ENCODE assay signal across 21 cellular contexts in genomic region chr20:47789081-47789998, GRCh38. TPM values are rescaled to one million over a fixed set of nuclear protein-coding genes. Genes with fewer than 3 reads are reported as not detected.
DNase-seq lines count a peak whose midpoint lies in the region; ATAC-seq, FAIRE-seq and TF ChIP-seq lines count a peak whose summit lies in the region.
"Had no signal": no experiment of that assay in that cellular context is flagged by ENCODE, and none has a peak within 500 bp of the region (broad histone marks: within the 10 kb centered on the region; RNA-seq: fewer than 3 reads in every experiment).

No MANE protein-coding gene starts in this region.

- WGBS in pancreas, 2 donors, result 54 to 73% methylated on average over 16 of the region's 16 CpGs

- no peak overlapping the region for H3K27ac Mint-ChIP-seq in astrocyte (ENCODE audit: unreplicated experiment)
- H3K27ac Mint-ChIP-seq in CD4-positive, alpha-beta memory T cell, result no peak overlapping the region
- H3K27ac Mint-ChIP-seq: activated CD4-positive, alpha-beta T cell treated with anti-CD3 and anti-CD28 coated beads, Interleukin-2, amount 10 ng/mL, durations not matched to agents 24 days and 14 days had no signal

- peak; percentile 92 for DNase-seq in BJ (ENCODE audit: low read depth)
- peak; percentile 89 for DNase-seq in HFF-Myc (ENCODE audit: extremely low read depth, low read depth)
- peak; percentile 62 for DNase-seq in astrocyte (ENCODE audit: low read depth)
- DNase-seq in pancreas, result no peak
- DNase-seq in left lung, result no peak
- DNase-seq in CD4-positive, alpha-beta memory T cell, result no peak
- DNase-seq: activated CD4-positive, alpha-beta T cell treated with anti-CD3 and anti-CD28 coated beads, Interleukin-2, amount 10 ng/mL, durations not matched to agents 24 days and 14 days; activated CD8-positive, alpha-beta memory T cell treated with anti-CD3 and anti-CD28 coated beads, Interleukin-2, amount 50 U/mL, for 4 hours; activated effector memory CD4-positive, alpha-beta T cell treated with Interleukin-2 at 50 U/mL for 16 hours; left colon; mucosa of descending colon; NCI-H2171 treated with DMSO at 0.1 percent for 48 hours; NCI-H774; nucleus accumbens; stimulated activated CD4-positive, alpha-beta T cell treated with anti-CD3 and anti-CD28 coated beads, Interleukin-2, amount 100 ng/mL, for 24 hours had no signal

- no peaks in the 10 kb centered on the region for H3K36me3 ChIP-seq in BJ (ENCODE audit: control insufficient read depth, insufficient read depth, low read length)
- H3K36me3 ChIP-seq in astrocyte (ENCODE audit: insufficient read depth, low read length), result no peaks in the 10 kb centered on the region
- no peaks in the 10 kb centered on the region for H3K36me3 ChIP-seq in muscle layer of colon (ENCODE audit: insufficient read depth, low read length)
- H3K36me3 ChIP-seq in pancreas, result no peaks in the 10 kb centered on the region
- H3K36me3 ChIP-seq in left lung, result no peaks in the 10 kb centered on the region
- H3K36me3 ChIP-seq in CD4-positive, alpha-beta memory T cell (ENCODE audit: insufficient read depth, low read length), result no peaks in the 10 kb centered on the region
- H3K36me3 ChIP-seq: ascending aorta had no signal

- H3K79me2 ChIP-seq in astrocyte (ENCODE audit: insufficient read depth, low read length), result no peaks in the 10 kb centered on the region

- H3K4me3 ChIP-seq in BJ (ENCODE audit: low read depth, low read length), result no peak overlapping the region
- H3K4me3 ChIP-seq in HFF-Myc (replicated peaks; ENCODE audit: low read depth, low read length), result no peak overlapping the region
- H3K4me3 ChIP-seq in astrocyte (ENCODE audit: insufficient read depth, low read depth, low read length), result no peak overlapping the region
- H3K4me3 ChIP-seq in muscle layer of colon (ENCODE audit: low read depth in 1 of 2, low read length in 2 of 2), result no peak overlapping the region
- no peak overlapping the region for H3K4me3 ChIP-seq in pancreas
- H3K4me3 ChIP-seq in left lung, result no peak overlapping the region
- H3K4me3 ChIP-seq in CD4-positive, alpha-beta memory T cell (ENCODE audit: low read length in 2 of 2), result no peak overlapping the region
- H3K4me3 ChIP-seq: ascending aorta, mucosa of descending colon had no signal

- H3K9me3 ChIP-seq in astrocyte (ENCODE audit: insufficient read depth, low read depth, low read length) (no peaks in the 10 kb centered on the region), muscle layer of colon (ENCODE audit: low read length) (no peaks in the 10 kb centered on the region), pancreas (no peaks in the 10 kb centered on the region), left lung (no peaks in the 10 kb centered on the region)
- H3K9me3 ChIP-seq in CD4-positive, alpha-beta memory T cell (ENCODE audit: control insufficient read depth in 1 of 2, low read length in 2 of 2), result no peaks in the 10 kb centered on the region
- H3K9me3 ChIP-seq: ascending aorta, mucosa of descending colon had no signal

- H3K36me3 Mint-ChIP-seq in astrocyte (ENCODE audit: low read depth, unreplicated experiment), result no peaks in the 10 kb centered on the region
- H3K36me3 Mint-ChIP-seq in CD4-positive, alpha-beta memory T cell, result no peaks in the 10 kb centered on the region

- no peak for ATAC-seq in pancreas
- ATAC-seq in HG03025 (IDR thresholded peaks at IDR 0.05; ENCODE audit: low FRiP score, unreplicated experiment), result no peak
- ATAC-seq in left lung, result no peak
- ATAC-seq: HCT116, left colon, mucosa of descending colon had no signal

- peaks cover 6% of the 10 kb centered on the region for H3K27me3 Mint-ChIP-seq in astrocyte (ENCODE audit: low read depth, unreplicated experiment)
- H3K27me3 Mint-ChIP-seq in CD4-positive, alpha-beta memory T cell, result peaks cover 27 to 42% of the 10 kb centered on the region in 2 donors

- H2AFZ ChIP-seq in astrocyte (ENCODE audit: low read depth, low read length), result no peak overlapping the region

- CTCF ChIA-PET in BJ (lab: Yijun Ruan, JAX), result interaction anchor here (0.9 to 2.8 kb wide), 5 partner anchors 111 to 831 kb away, joined by 3 to 19 read pairs (median 4); no protein-coding TSS in a partner anchor
- CTCF ChIA-PET in CD4-positive, alpha-beta memory T cell (lab: Charles Lee; ENCODE audit: partially characterized antibody), result no interaction called here

- H3K4me1 ChIP-seq in astrocyte (ENCODE audit: insufficient read depth, low read length) (peaks cover 23% of the 10 kb centered on the region), muscle layer of colon (ENCODE audit: insufficient read depth, low read length) (peaks cover 40% of the 10 kb centered on the region), pancreas (peaks cover 0 to 6% (median 4%) of the 10 kb centered on the region in 3 donors), left lung (peaks cover 4 to 18% of the 10 kb centered on the region in 2 donors)
- H3K4me1 ChIP-seq in CD4-positive, alpha-beta memory T cell (ENCODE audit: insufficient read depth, low read length), result peaks cover 11% of the 10 kb centered on the region

- intact Hi-C loops in pancreas (cut with DNase I) (no loop called here), left lung (cut with DNase I) (no loop called here)
- intact Hi-C loops in CD4-positive, alpha-beta memory T cell (cut with micrococcal nuclease), result no loop called here

- peaks cover 3% of the 10 kb centered on the region for H4K20me1 ChIP-seq in astrocyte (ENCODE audit: insufficient read depth, low read length)

- peaks cover 11% of the 10 kb centered on the region for H3K4me1 Mint-ChIP-seq in astrocyte (ENCODE audit: low read depth, unreplicated experiment)
- H3K4me1 Mint-ChIP-seq in CD4-positive, alpha-beta memory T cell, result peaks cover 0 to 18% (median 11%) of the 10 kb centered on the region in 4 donors

- TF ChIP-seq CTCF in BJ (IDR thresholded peaks at IDR 0.05; ENCODE audit: insufficient read depth, low read depth, low read length), result no peak
- no peak for TF ChIP-seq CTCF in HFF-Myc (IDR thresholded peaks at IDR 0.05; ENCODE audit: low read depth, low read length, missing control alignments)
- TF ChIP-seq CTCF in astrocyte (IDR thresholded peaks at IDR 0.05; ENCODE audit: insufficient read depth, low read depth, low read length), result no peak
- no peak for TF ChIP-seq CTCF in pancreas (IDR thresholded peaks at IDR 0.05)
- TF ChIP-seq CTCF in left lung (IDR thresholded peaks at IDR 0.05), result no peak

- POLR2A ChIA-PET in BJ (lab: Charles Lee), result no interaction called here
- POLR2A ChIA-PET in CD4-positive, alpha-beta memory T cell (lab: Charles Lee; ENCODE audit: partially characterized antibody), result no interaction called here

- FAIRE-seq in astrocyte (lab: Jason Lieb, UNC), result no peak
- FAIRE-seq in pancreas (lab: Jason Lieb, UNC), result no peak
- FAIRE-seq: frontal cortex, GM19239 had no signal

- peaks cover 3% of the 10 kb centered on the region for H3K27me3 ChIP-seq in BJ (ENCODE audit: control insufficient read depth, insufficient read depth, low read length)
- H3K27me3 ChIP-seq in astrocyte (ENCODE audit: insufficient read depth, low read length), result no peaks in the 10 kb centered on the region
- H3K27me3 ChIP-seq in muscle layer of colon (ENCODE audit: control insufficient read depth in 1 of 2, insufficient read depth in 2 of 2, low read length in 2 of 2), result no peaks in the 10 kb centered on the region
- peaks cover 0 to 4% (median 0%) of the 10 kb centered on the region in 4 donors for H3K27me3 ChIP-seq in pancreas
- H3K27me3 ChIP-seq in left lung, result peaks cover 5 to 53% of the 10 kb centered on the region in 2 donors
- peaks cover 25% of the 10 kb centered on the region for H3K27me3 ChIP-seq in CD4-positive, alpha-beta memory T cell (ENCODE audit: insufficient read depth, low read length)
- H3K27me3 ChIP-seq: ascending aorta had no signal

- no peaks in the 10 kb centered on the region for H3K9me3 Mint-ChIP-seq in astrocyte (ENCODE audit: unreplicated experiment)
- H3K9me3 Mint-ChIP-seq in CD4-positive, alpha-beta memory T cell, result no peaks in the 10 kb centered on the region
- H3K9me3 Mint-ChIP-seq: activated CD4-positive, alpha-beta T cell treated with anti-CD3 and anti-CD28 coated beads, Interleukin-2, amount 10 ng/mL, durations not matched to agents 24 days and 14 days had no signal

- H3K27ac ChIP-seq in astrocyte (ENCODE audit: low read depth, low read length), result no peak overlapping the region
- H3K27ac ChIP-seq in muscle layer of colon (ENCODE audit: low read depth, low read length), result peak overlapping the region; percentile 39
- no peak overlapping the region for H3K27ac ChIP-seq in pancreas
- H3K27ac ChIP-seq in left lung, result no peak overlapping the region
- no peak overlapping the region for H3K27ac ChIP-seq in CD4-positive, alpha-beta memory T cell (ENCODE audit: low read depth, low read length)
- H3K27ac ChIP-seq: ascending aorta had no signal

- H3K4me3 Mint-ChIP-seq in astrocyte (ENCODE audit: unreplicated experiment), result no peak overlapping the region
- peak overlapping the region in 1 of 8 donors; percentile 7 for H3K4me3 Mint-ChIP-seq in CD4-positive, alpha-beta memory T cell
- H3K4me3 Mint-ChIP-seq: activated CD4-positive, alpha-beta T cell treated with anti-CD3 and anti-CD28 coated beads, Interleukin-2, amount 10 ng/mL, durations not matched to agents 24 days and 14 days had no signal

- H3K9ac ChIP-seq in astrocyte (ENCODE audit: low read length), result no peak overlapping the region
- no peak overlapping the region for H3K9ac ChIP-seq in muscle layer of colon (ENCODE audit: low read length)

- no peak overlapping the region for H3K4me2 ChIP-seq in astrocyte (ENCODE audit: low read length)

RNA-seq across cellular contexts. Expression of gene SULF2, which starts 4.1 kb away (rescaled TPM):
- polyA plus RNA-seq in BJ (2011; rRNA removed) (10.7 and 13.2 TPM in 2 replicates), pancreas (10 to 100 TPM in 1 of 2 donors, 1 to 10 TPM in 1; 7.7 to 14.2 TPM)
- 22.5 and 27.0 TPM in 2 replicates for polyA minus RNA-seq in BJ (2011; rRNA and poly(A)+ RNA removed)
- total RNA-seq in astrocyte (115 and 139 TPM in 2 replicates), pancreas (10 to 100 TPM in 3 of 6 donors, 1 to 10 TPM in 3; 4.5 to 41.7 (median 8.5) TPM), left lung (10 to 100 TPM; 40.4 to 42.0 TPM)
- total RNA-seq in CD4-positive, alpha-beta memory T cell, result 1 to 10 TPM in 1 of 2 experiments, under 1 TPM in 1; 0.55 to 1.3 TPM
- polyA plus RNA-seq in CD4-positive, alpha-beta memory T cell, result under 1 TPM; 0.16 to 0.55 TPM

Comparison
In these comparisons a context has a peak if more than half of its experiments do, and no peak if none do; other contexts are left out.
1. DNase-seq: peak in BJ (single experiment), HFF-Myc (single experiment) and astrocyte (single experiment); none in pancreas (0 of 6), left lung (0 of 2) and CD4-positive, alpha-beta memory T cell (0 of 5).